ENCODE assay signal across 8 cellular contexts in the genomic region with DNA sequence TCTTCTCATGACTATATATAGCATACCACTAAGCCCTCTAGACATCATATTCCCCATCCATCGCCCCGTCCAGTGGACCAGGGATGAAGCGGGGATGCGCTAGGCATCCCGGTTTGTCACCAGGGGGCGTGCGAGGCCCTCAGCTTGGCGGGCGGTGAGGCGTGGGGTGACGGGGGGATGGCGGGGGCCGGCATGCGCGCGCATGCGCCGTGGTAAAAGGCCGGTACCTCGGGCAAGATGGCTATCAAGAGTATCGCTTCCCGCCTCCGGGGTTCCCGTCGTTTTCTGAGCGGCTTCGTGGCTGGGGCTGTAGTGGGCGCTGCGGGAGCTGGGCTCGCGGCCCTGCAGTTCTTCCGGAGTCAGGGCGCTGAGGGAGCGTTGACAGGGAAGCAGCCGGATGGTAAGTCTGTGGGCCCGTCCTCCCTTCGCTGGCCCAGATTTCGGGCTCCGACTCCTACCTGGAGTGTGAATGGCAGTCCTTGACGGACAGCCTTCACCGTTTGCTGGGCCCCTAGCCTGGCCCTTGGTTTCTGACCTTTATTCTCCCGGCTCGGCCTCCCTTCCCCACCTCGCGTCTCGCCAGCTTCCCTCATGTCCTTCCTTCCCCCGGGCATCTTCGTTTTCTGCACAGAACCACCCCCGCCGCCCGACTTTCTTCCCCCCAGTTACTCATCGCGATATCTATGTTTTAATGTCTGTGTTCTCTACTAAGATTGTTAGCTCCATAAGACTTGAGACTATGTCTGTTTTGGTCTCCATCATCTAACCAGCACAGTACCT. TPM values are rescaled to one million over a fixed set of nuclear protein-coding genes. Genes with fewer than 3 reads are reported as not detected.
A peak's percentile ranks its signal among the peaks of the same experiment; 100 is the strongest.
DNase-seq lines count a peak whose midpoint lies in the region; ATAC-seq and TF ChIP-seq lines count a peak whose summit lies in the region.

A gene with protein sequence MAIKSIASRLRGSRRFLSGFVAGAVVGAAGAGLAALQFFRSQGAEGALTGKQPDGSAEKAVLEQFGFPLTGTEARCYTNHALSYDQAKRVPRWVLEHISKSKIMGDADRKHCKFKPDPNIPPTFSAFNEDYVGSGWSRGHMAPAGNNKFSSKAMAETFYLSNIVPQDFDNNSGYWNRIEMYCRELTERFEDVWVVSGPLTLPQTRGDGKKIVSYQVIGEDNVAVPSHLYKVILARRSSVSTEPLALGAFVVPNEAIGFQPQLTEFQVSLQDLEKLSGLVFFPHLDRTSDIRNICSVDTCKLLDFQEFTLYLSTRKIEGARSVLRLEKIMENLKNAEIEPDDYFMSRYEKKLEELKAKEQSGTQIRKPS (plus strand): TSS at position 210 of the 780 bp plus-strand sequence. CDS start 28 bp downstream, at position 238.

- H3K36me3 Mint-ChIP-seq in Calu3 (ENCODE audit: insufficient read depth, unreplicated experiment): peaks cover 17% of the 10 kb centered on the region

- BruUV-seq in Calu3 (replicated peaks; lab: Mats Ljungman, UMichigan): TSS peak; percentile 83

- no peaks in the 10 kb centered on the region for H3K79me2 ChIP-seq in mesendoderm (ENCODE audit: control insufficient read depth, insufficient read depth, low read length)

- no peak within 1 kb of the TSS for H2BK120ac ChIP-seq in mesendoderm (ENCODE audit: low read depth, low read length)

- H3K9me3 ChIP-seq in HUES48 (ENCODE audit: control insufficient read depth, insufficient read depth, low read length) (no peaks in the 10 kb centered on the region), endocrine pancreas (ENCODE audit: control insufficient read depth, low read length) (no peaks in the 10 kb centered on the region)

- H3K27me3 Mint-ChIP-seq in Calu3 (ENCODE audit: unreplicated experiment): no peaks in the 10 kb centered on the region

- TF ChIP-seq CTCF in Calu3 (IDR thresholded peaks at IDR 0.05; ENCODE audit: unreplicated experiment): peak; percentile 85

- H3K36me3 ChIP-seq in HUES48 (ENCODE audit: control insufficient read depth, insufficient read depth, low read length) (peaks cover 34% of the 10 kb centered on the region), endocrine pancreas (ENCODE audit: control insufficient read depth, insufficient read depth, low read length) (peaks cover 3% of the 10 kb centered on the region), mesendoderm (ENCODE audit: control insufficient read depth, insufficient read depth, low read length) (no peaks in the 10 kb centered on the region)

- peak within 1 kb of the TSS; percentile 1 for H3K18ac ChIP-seq in mesendoderm (ENCODE audit: low read length)

- H3K27me3 ChIP-seq in HUES48 (ENCODE audit: control insufficient read depth, insufficient read depth, low read length): no peaks in the 10 kb centered on the region
- no peaks in the 10 kb centered on the region for H3K27me3 ChIP-seq in endocrine pancreas (ENCODE audit: control insufficient read depth, insufficient read depth, low read length)
- H3K27me3 ChIP-seq in mesendoderm (ENCODE audit: insufficient read depth, low read length, poor library complexity): no peaks in the 10 kb centered on the region

- no peaks in the 10 kb centered on the region for H3K4me1 Mint-ChIP-seq in Calu3 (ENCODE audit: low read depth, unreplicated experiment)

- no peak within 1 kb of the TSS for H2AK5ac ChIP-seq in mesendoderm (ENCODE audit: low read length)

- H3K9ac ChIP-seq in HUES48 (ENCODE audit: low read depth, low read length): peak within 1 kb of the TSS; percentile 90
- H3K9ac ChIP-seq in endocrine pancreas (ENCODE audit: control insufficient read depth, insufficient read depth, low read length): peak within 1 kb of the TSS; percentile 42
- H3K9ac ChIP-seq in mesendoderm (ENCODE audit: low read length): peak within 1 kb of the TSS; percentile 83

- intact Hi-C loops in Calu3 (cut with micrococcal nuclease; ENCODE audit: unreplicated experiment): no loop called here

- peak within 1 kb of the TSS; percentile 89 for H3K56ac ChIP-seq in mesendoderm (ENCODE audit: low read length)

- CTCF ChIA-PET in Calu3 (lab: Charles Lee): interaction anchor here (0.6 to 1.5 kb wide), 8 partner anchors 25 to 506 kb away, joined by 3 to 10 read pairs (median 3); a partner anchor contains a TSS

- WGBS in mesendoderm (ENCODE audit: extremely low coverage, insufficient coverage, low lambda C conversion rate): no CpG with 5 or more reads among the region's 53 CpGs

- H3K4ac ChIP-seq in mesendoderm (ENCODE audit: low read depth, low read length): no peak within 1 kb of the TSS

- DNase-seq in Calu3: peak; percentile 96
- DNase-seq in NOMO-1 treated with dmso at 0.1 percent for 144 hours (lab: John Stamatoyannopoulos, UW; ENCODE audit: unreplicated experiment): peak; percentile 83
- DNase-seq in activated CD8-positive, alpha-beta memory T cell treated with anti-CD3 and anti-CD28 coated beads for 48 hours (ENCODE audit: low read depth in 2 of 3, low spot score in 2 of 3): peak; percentile 87 to 94 (median 93)
- peak; percentile 96 for DNase-seq in mesendoderm
- DNase-seq in stimulated activated CD8-positive, alpha-beta memory T cell treated with anti-CD3 and anti-CD28 coated beads, Interleukin-15, amount 100 ng/mL, for 1 hour (ENCODE audit: low read depth): peak; percentile 91

- H3K23ac ChIP-seq in mesendoderm (ENCODE audit: low read length): no peak within 1 kb of the TSS

- H3K27ac ChIP-seq in HUES48 (ENCODE audit: low read depth, low read length) (peak within 1 kb of the TSS; percentile 88), mesendoderm (ENCODE audit: low read depth, low read length) (peak within 1 kb of the TSS; percentile 46)

- peak within 1 kb of the TSS; percentile 93 for H3K4me3 Mint-ChIP-seq in Calu3 (ENCODE audit: low read depth, unreplicated experiment)

- peak; percentile 87 for ATAC-seq in GM21381 (IDR thresholded peaks at IDR 0.05; ENCODE audit: unreplicated experiment)

- H3K9me3 Mint-ChIP-seq in Calu3 (ENCODE audit: low read depth, unreplicated experiment): no peaks in the 10 kb centered on the region

- peak within 1 kb of the TSS; percentile 56 for H3K27ac Mint-ChIP-seq in Calu3 (ENCODE audit: unreplicated experiment)

- H4K8ac ChIP-seq in mesendoderm (ENCODE audit: low read depth, low read length): no peak within 1 kb of the TSS

- H3K79me1 ChIP-seq in mesendoderm (ENCODE audit: low read length): no peaks in the 10 kb centered on the region

- H2BK5ac ChIP-seq in mesendoderm (ENCODE audit: low read length): peak within 1 kb of the TSS; percentile 20

- H3K4me1 ChIP-seq in HUES48 (ENCODE audit: control insufficient read depth, insufficient read depth, low read length): 0 out of 2 replicates have a peak, but pooled peaks cover 5% of the 10 kb centered on the region
- peaks cover 5% of the 10 kb centered on the region for H3K4me1 ChIP-seq in endocrine pancreas (ENCODE audit: control insufficient read depth, insufficient read depth, low read length)
- no peaks in the 10 kb centered on the region for H3K4me1 ChIP-seq in mesendoderm (ENCODE audit: control insufficient read depth, low read depth, low read length)

- peak within 1 kb of the TSS; percentile 49 for H3K4me2 ChIP-seq in mesendoderm (ENCODE audit: low read length)

- H4K5ac ChIP-seq in mesendoderm (ENCODE audit: low read length): no peak within 1 kb of the TSS

- H2BK15ac ChIP-seq in mesendoderm (replicated peaks; ENCODE audit: low read depth): no peak within 1 kb of the TSS

- peak within 1 kb of the TSS; percentile 87 for H3K4me3 ChIP-seq in HUES48 (ENCODE audit: low read depth, low read length)
- H3K4me3 ChIP-seq in endocrine pancreas (ENCODE audit: control insufficient read depth, insufficient read depth, low read length): peak within 1 kb of the TSS; percentile 88
- H3K4me3 ChIP-seq in mesendoderm (ENCODE audit: low read length): peak within 1 kb of the TSS; percentile 60

RNA-seq across cellular contexts. Expression of the gene that starts here (rescaled TPM):
- 11.2 and 13.2 TPM in 2 replicates for total RNA-seq in Calu3 (2022)
- 6.9 TPM for polyA plus RNA-seq in mesendoderm (2013, experiment 1 of 2)
- polyA plus RNA-seq in mesendoderm (2013, experiment 2 of 2): 6.6 TPM

Comparison
In these comparisons a context has a peak if more than half of its experiments do, and no peak if none do; other contexts are left out.
1. Peak in every context shown above with its lines: DNase-seq, ATAC-seq, H3K4me3 ChIP-seq and H3K27ac ChIP-seq.